Comparison of ENCODE assay signal across 31 cellular contexts in the genomic region with DNA sequence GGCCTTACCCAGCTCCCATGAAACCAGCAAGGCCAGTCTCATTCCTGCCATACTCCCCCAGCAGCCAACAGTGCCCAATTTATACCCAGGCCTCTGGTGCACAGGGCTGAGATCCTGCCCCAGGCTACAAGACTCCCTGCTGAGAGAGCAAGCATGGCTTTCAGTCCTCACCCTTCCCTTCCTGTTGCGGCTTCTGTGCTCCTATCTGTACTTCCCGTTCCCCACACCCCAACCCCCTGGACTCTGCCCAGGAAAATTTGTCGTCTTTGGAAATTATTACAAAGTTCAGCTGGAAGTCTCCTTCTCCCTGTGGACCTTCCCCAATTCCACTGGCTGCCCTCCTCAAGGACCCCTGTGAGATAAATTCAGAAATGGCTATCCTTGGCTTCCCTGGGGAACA.
DNase-seq lines count a peak whose midpoint lies in the region; ATAC-seq and TF ChIP-seq lines count a peak whose summit lies in the region.
"Had no signal": no experiment of that assay in that cellular context is flagged by ENCODE, and none has a peak within 500 bp of the region (broad histone marks: within the 10 kb centered on the region; RNA-seq: fewer than 3 reads in every experiment).

No MANE protein-coding gene starts in this region.

- no TSS peak for BruUV-seq in MCF 10A (replicated peaks; lab: Mats Ljungman, UMichigan)

- no peak overlapping the region for H3K27ac Mint-ChIP-seq in MCF 10A (ENCODE audit: low read depth, unreplicated experiment)
- H3K27ac Mint-ChIP-seq in effector memory CD8-positive, alpha-beta T cell = no peak overlapping the region
- H3K27ac Mint-ChIP-seq: activated naive CD4-positive, alpha-beta T cell treated with anti-CD3 and anti-CD28 coated beads, Interleukin-2, amount 10 ng/mL, durations not matched to agents 7 days and 5 days; activated T-helper 1 cell treated with anti-CD3 and anti-CD28 coated beads, Interleukin-12 subunit alpha, Interleukin-12 subunit beta, Interleukin-2, Interleukin-4 antibody, amounts not matched to agents 30 ng/mL and 10 ng/mL and 1 ng/mL, durations not matched to agents 14 hours and 24 hours and 36 hours; CD4-positive, alpha-beta memory T cell; endodermal cell had no signal

- H3K27ac ChIP-seq in breast epithelium (peak overlapping the region in 1 of 2 donors; percentile 19), adrenal gland (peak overlapping the region in 1 of 5 donors; percentile 49), right atrium auricular region (peak overlapping the region in 1 of 2 donors; percentile 51), upper lobe of right lung (no peak overlapping the region), suprapubic skin (no peak overlapping the region)
- H3K27ac ChIP-seq: foreskin keratinocyte, PC-9, prostate gland, transverse colon had no signal

- no peaks in the 10 kb centered on the region for H3K36me3 Mint-ChIP-seq in MCF 10A (ENCODE audit: insufficient read depth, unreplicated experiment)
- H3K36me3 Mint-ChIP-seq in effector memory CD8-positive, alpha-beta T cell (ENCODE audit: insufficient read depth) = no peaks in the 10 kb centered on the region
- H3K36me3 Mint-ChIP-seq: activated naive CD4-positive, alpha-beta T cell treated with anti-CD3 and anti-CD28 coated beads, Interleukin-2, amount 10 ng/mL, durations not matched to agents 7 days and 5 days; CD4-positive, alpha-beta memory T cell had no signal

- no peaks in the 10 kb centered on the region for H3K9me3 ChIP-seq in breast epithelium
- H3K9me3 ChIP-seq in adrenal gland (replicated peaks in 1 of 3) = no peaks in the 10 kb centered on the region
- H3K9me3 ChIP-seq in right atrium auricular region = no peaks in the 10 kb centered on the region
- H3K9me3 ChIP-seq in upper lobe of right lung = no peaks in the 10 kb centered on the region
- no peaks in the 10 kb centered on the region for H3K9me3 ChIP-seq in suprapubic skin
- H3K9me3 ChIP-seq: prostate gland, transverse colon had no signal

- POLR2A ChIA-PET in MCF 10A (lab: Yijun Ruan, JAX) = no interaction called here

- peak; percentile 9 for DNase-seq in MCF 10A (ENCODE audit: unreplicated experiment)
- no peak for DNase-seq in breast epithelium (ENCODE audit: low spot score in 2 of 2)
- DNase-seq in adrenal gland = peak in 5 of 7 donors; percentile 9 to 55 (median 30)
- no peak for DNase-seq in right atrium auricular region (ENCODE audit: low spot score)
- DNase-seq in upper lobe of right lung = no peak
- no peak for DNase-seq in suprapubic skin (ENCODE audit: low spot score in 2 of 2)
- DNase-seq in effector memory CD8-positive, alpha-beta T cell = no peak
- no peak for DNase-seq in NCI-H1436 treated with DMSO at 0.1 percent for 48 hours (lab: John Stamatoyannopoulos, UW)
- DNase-seq: activated CD4-positive, alpha-beta T cell treated with anti-CD3 and anti-CD28 coated beads, Interleukin-2, amount 50 U/mL, for 48 hours; activated CD4-positive, CD25-positive, alpha-beta regulatory T cell; activated CD8-positive, alpha-beta memory T cell treated with anti-CD3 and anti-CD28 coated beads, Interleukin-2, amount 50 U/mL, for 4 hours; activated naive CD4-positive, alpha-beta T cell treated with anti-CD3 and anti-CD28 coated beads, Interleukin-2, amount 10 ng/mL, durations not matched to agents 7 days and 5 days; AML-193; amygdala; CD4-positive, alpha-beta memory T cell; cortex of kidney; endodermal cell; foreskin keratinocyte; H7; IMR-90; left colon; mesendoderm; NCI-H1417 treated with DMSO at 0.1 percent for 48 hours; NCI-H2107; SHP77; stimulated activated naive CD8-positive, alpha-beta T cell treated with anti-CD3 and anti-CD28 coated beads, Interleukin-15, amount 100 ng/mL, for 72 hours; transverse colon had no signal

- H3K9me3 Mint-ChIP-seq in MCF 10A (ENCODE audit: unreplicated experiment) = no peaks in the 10 kb centered on the region
- peaks cover 0 to 4% of the 10 kb centered on the region in 2 donors for H3K9me3 Mint-ChIP-seq in effector memory CD8-positive, alpha-beta T cell
- H3K9me3 Mint-ChIP-seq: activated naive CD4-positive, alpha-beta T cell treated with anti-CD3 and anti-CD28 coated beads, Interleukin-2, amount 10 ng/mL, durations not matched to agents 7 days and 5 days; activated T-helper 1 cell treated with anti-CD3 and anti-CD28 coated beads, Interleukin-12 subunit alpha, Interleukin-12 subunit beta, Interleukin-2, Interleukin-4 antibody, amounts not matched to agents 30 ng/mL and 10 ng/mL and 1 ng/mL, durations not matched to agents 14 hours and 24 hours and 36 hours; endodermal cell; stimulated activated naive CD8-positive, alpha-beta T cell treated with anti-CD3 and anti-CD28 coated beads, Interleukin-15, amount 100 ng/mL, for 72 hours had no signal

- no peak for TF ChIP-seq CTCF in MCF 10A (IDR thresholded peaks at IDR 0.05; ENCODE audit: unreplicated experiment)
- no peak for TF ChIP-seq CTCF in breast epithelium (IDR thresholded peaks at IDR 0.05)
- TF ChIP-seq CTCF in adrenal gland (IDR thresholded peaks at IDR 0.05) = no peak
- TF ChIP-seq CTCF in right atrium auricular region (IDR thresholded peaks at IDR 0.05) = no peak
- TF ChIP-seq CTCF in upper lobe of right lung (IDR thresholded peaks at IDR 0.05) = no peak
- no peak for TF ChIP-seq CTCF in suprapubic skin (IDR thresholded peaks at IDR 0.05)

- no peaks in the 10 kb centered on the region for H3K4me1 Mint-ChIP-seq in MCF 10A (ENCODE audit: insufficient read depth, unreplicated experiment)
- H3K4me1 Mint-ChIP-seq in effector memory CD8-positive, alpha-beta T cell (ENCODE audit: low read depth in 2 of 2) = no peaks in the 10 kb centered on the region
- H3K4me1 Mint-ChIP-seq: activated naive CD4-positive, alpha-beta T cell treated with anti-CD3 and anti-CD28 coated beads, Interleukin-2, amount 10 ng/mL, durations not matched to agents 7 days and 5 days; CD4-positive, alpha-beta memory T cell; stimulated activated naive CD8-positive, alpha-beta T cell treated with anti-CD3 and anti-CD28 coated beads, Interleukin-15, amount 100 ng/mL, for 72 hours had no signal

- no peak for TF ChIP-seq EP300 in suprapubic skin (IDR thresholded peaks at IDR 0.05)

- H3K27me3 Mint-ChIP-seq in MCF 10A (ENCODE audit: insufficient read depth, unreplicated experiment) = peaks cover 50% of the 10 kb centered on the region
- no peaks in the 10 kb centered on the region for H3K27me3 Mint-ChIP-seq in effector memory CD8-positive, alpha-beta T cell
- H3K27me3 Mint-ChIP-seq: activated naive CD4-positive, alpha-beta T cell treated with anti-CD3 and anti-CD28 coated beads, Interleukin-2, amount 10 ng/mL, durations not matched to agents 7 days and 5 days; stimulated activated naive CD8-positive, alpha-beta T cell treated with anti-CD3 and anti-CD28 coated beads, Interleukin-15, amount 100 ng/mL, for 72 hours had no signal

- peaks cover 3% of the 10 kb centered on the region for H3K36me3 ChIP-seq in breast epithelium
- H3K36me3 ChIP-seq in adrenal gland (replicated peaks in 1 of 2) = no peaks in the 10 kb centered on the region
- H3K36me3 ChIP-seq in right atrium auricular region = no peaks in the 10 kb centered on the region
- H3K36me3 ChIP-seq in upper lobe of right lung = no peaks in the 10 kb centered on the region
- H3K36me3 ChIP-seq in suprapubic skin = no peaks in the 10 kb centered on the region
- H3K36me3 ChIP-seq: prostate gland, transverse colon had no signal

- ATAC-seq in upper lobe of right lung = peak; percentile 10
- ATAC-seq in effector memory CD8-positive, alpha-beta T cell (replicated peaks) = no peak
- ATAC-seq: esophagus mucosa; foreskin keratinocyte; left colon; stimulated activated naive CD8-positive, alpha-beta T cell treated with anti-CD3 and anti-CD28 coated beads, Interleukin-15, amount 100 ng/mL, for 72 hours had no signal

- TF ChIP-seq POLR2A in breast epithelium (IDR thresholded peaks at IDR 0.05) = no peak
- TF ChIP-seq POLR2A in adrenal gland (IDR thresholded peaks at IDR 0.05) = no peak
- TF ChIP-seq POLR2A in suprapubic skin (IDR thresholded peaks at IDR 0.05) = no peak

- H3K4me3 Mint-ChIP-seq in MCF 10A (ENCODE audit: unreplicated experiment) = no peak overlapping the region
- H3K4me3 Mint-ChIP-seq in effector memory CD8-positive, alpha-beta T cell = no peak overlapping the region
- H3K4me3 Mint-ChIP-seq: activated naive CD4-positive, alpha-beta T cell treated with anti-CD3 and anti-CD28 coated beads, Interleukin-2, amount 10 ng/mL, durations not matched to agents 7 days and 5 days; activated T-helper 1 cell treated with anti-CD3 and anti-CD28 coated beads, Interleukin-12 subunit alpha, Interleukin-12 subunit beta, Interleukin-2, Interleukin-4 antibody, amounts not matched to agents 30 ng/mL and 10 ng/mL and 1 ng/mL, durations not matched to agents 14 hours and 24 hours and 36 hours; CD4-positive, alpha-beta memory T cell; endodermal cell; stimulated activated naive CD8-positive, alpha-beta T cell treated with anti-CD3 and anti-CD28 coated beads, Interleukin-15, amount 100 ng/mL, for 72 hours had no signal

- 49 to 71% (median 62%) methylated on average over 3 of the region's 3 CpGs for WGBS in adrenal gland, 4 donors
- WGBS in suprapubic skin = 70% methylated on average over 3 of the region's 3 CpGs

- H3K4me1 ChIP-seq in breast epithelium (no peaks in the 10 kb centered on the region), adrenal gland (replicated peaks in 1 of 2) (no peaks in the 10 kb centered on the region), right atrium auricular region (no peaks in the 10 kb centered on the region), upper lobe of right lung (no peaks in the 10 kb centered on the region), suprapubic skin (no peaks in the 10 kb centered on the region)
- H3K4me1 ChIP-seq: foreskin keratinocyte, prostate gland, transverse colon had no signal

- intact Hi-C loops in MCF 10A (cut with micrococcal nuclease) (no loop called here), breast epithelium (cut with DNase I; ENCODE audit: low total_unique reads) (no loop called here), adrenal gland (cut with DNase I) (no loop called here), upper lobe of right lung (cut with DNase I) (no loop called here)

- CTCF ChIA-PET in MCF 10A (lab: Yijun Ruan, JAX) = no interaction called here

- H3K4me3 ChIP-seq in breast epithelium (no peak overlapping the region), adrenal gland (no peak overlapping the region), right atrium auricular region (peak overlapping the region; percentile 5 to 14), upper lobe of right lung (no peak overlapping the region), suprapubic skin (no peak overlapping the region)
- H3K4me3 ChIP-seq: PC-9, prostate gland, transverse colon had no signal

- no peaks in the 10 kb centered on the region for H3K27me3 ChIP-seq in breast epithelium
- no peaks in the 10 kb centered on the region for H3K27me3 ChIP-seq in adrenal gland
- H3K27me3 ChIP-seq in right atrium auricular region = no peaks in the 10 kb centered on the region
- H3K27me3 ChIP-seq in upper lobe of right lung = no peaks in the 10 kb centered on the region
- H3K27me3 ChIP-seq in suprapubic skin = no peaks in the 10 kb centered on the region
- H3K27me3 ChIP-seq: foreskin keratinocyte, transverse colon had no signal

Comparison
In these comparisons a context has a peak if more than half of its experiments do, and no peak if none do; other contexts are left out.
1. DNase-seq: peak in MCF 10A (single experiment) and adrenal gland (5 of 7); none in breast epithelium (0 of 2), right atrium auricular region (single experiment), upper lobe of right lung (single experiment), suprapubic skin (0 of 2), effector memory CD8-positive, alpha-beta T cell (0 of 3) and NCI-H1436 treated with DMSO at 0.1 percent for 48 hours (single experiment).
2. H3K4me3 ChIP-seq: peak in right atrium auricular region (2 of 2); none in breast epithelium (0 of 3), adrenal gland (0 of 4), upper lobe of right lung (single experiment) and suprapubic skin (single experiment).